Comparison of ENCODE assay signal across 11 cellular contexts in the genomic region with DNA sequence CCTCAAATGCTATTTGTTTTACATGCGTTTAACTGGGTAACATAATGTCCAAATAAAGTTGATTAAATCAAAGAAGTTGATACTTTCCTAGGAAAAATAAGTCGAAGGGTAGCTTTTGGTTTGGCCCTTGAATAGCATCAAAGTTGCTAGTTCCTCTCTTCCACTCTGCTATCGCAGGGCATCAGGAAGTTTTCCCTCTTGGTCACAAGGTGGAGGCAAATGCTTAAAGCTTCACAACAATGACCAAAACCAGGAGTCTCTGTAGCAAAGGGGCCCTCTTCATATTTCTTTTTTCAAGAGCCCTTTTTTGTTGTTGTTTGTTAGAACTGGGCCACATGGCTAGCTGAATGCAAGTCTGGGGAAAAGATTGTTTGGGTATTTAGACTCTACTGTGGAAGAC.
DNase-seq lines count a peak whose midpoint lies in the region; ATAC-seq and TF ChIP-seq lines count a peak whose summit lies in the region.
"Had no signal": no experiment of that assay in that cellular context is flagged by ENCODE, and none has a peak within 500 bp of the region (broad histone marks: within the 10 kb centered on the region; RNA-seq: fewer than 3 reads in every experiment).

No MANE protein-coding gene starts in this region.

- no peaks in the 10 kb centered on the region for H3K27me3 ChIP-seq in OCI-LY1 (ENCODE audit: insufficient read depth, low read length)
- H3K27me3 ChIP-seq in MG63 = no peaks in the 10 kb centered on the region

- H3K36me3 ChIP-seq in OCI-LY1 (ENCODE audit: insufficient read depth, low read length) = no peaks in the 10 kb centered on the region
- no peaks in the 10 kb centered on the region for H3K36me3 ChIP-seq in MG63
- H3K36me3 ChIP-seq: thoracic aorta had no signal

- no peaks in the 10 kb centered on the region for H4K20me1 ChIP-seq in OCI-LY1 (ENCODE audit: insufficient read depth, low read length)

- no peaks in the 10 kb centered on the region for H3K36me3 Mint-ChIP-seq in activated CD4-positive, alpha-beta memory T cell treated with anti-CD3 and anti-CD28 coated beads, Interleukin-2, amount 10 ng/mL, durations not matched to agents 7 days and 5 days (ENCODE audit: low read depth)
- H3K36me3 Mint-ChIP-seq in natural killer cell treated with Interleukin-12 subunit alpha and Interleukin-12 subunit beta and Interleukin-15 and Interleukin-18, amount 100 ng/mL, for 72 hours = peaks cover 4% of the 10 kb centered on the region

- no peak overlapping the region; the same call in 1 of the 2 replicates for H2AFZ ChIP-seq in OCI-LY1 (ENCODE audit: low read length)

- no peak overlapping the region for H3K9ac ChIP-seq in OCI-LY1 (ENCODE audit: low read length)

- H3K4me1 ChIP-seq in OCI-LY1 (ENCODE audit: insufficient read depth, low read length, severe bottlenecking) = no peaks in the 10 kb centered on the region
- H3K4me1 ChIP-seq: Caco-2 had no signal

- H3K4me3 Mint-ChIP-seq in activated CD4-positive, alpha-beta memory T cell treated with anti-CD3 and anti-CD28 coated beads, Interleukin-2, amount 10 ng/mL, durations not matched to agents 7 days and 5 days = no peak overlapping the region
- no peak overlapping the region for H3K4me3 Mint-ChIP-seq in natural killer cell treated with Interleukin-12 subunit alpha and Interleukin-12 subunit beta and Interleukin-15 and Interleukin-18, amount 100 ng/mL, for 72 hours

- H3K4me3 ChIP-seq in OCI-LY1 (ENCODE audit: low read depth, low read length, poor library complexity, severe bottlenecking) = no peak overlapping the region
- H3K4me3 ChIP-seq in MG63 = no peak overlapping the region
- H3K4me3 ChIP-seq: thoracic aorta had no signal

- H3K79me2 ChIP-seq in OCI-LY1 (ENCODE audit: insufficient read depth, low read length) = no peaks in the 10 kb centered on the region

- no peaks in the 10 kb centered on the region for H3K9me3 ChIP-seq in OCI-LY1 (ENCODE audit: low read length)
- H3K9me3 ChIP-seq in MG63 = no peaks in the 10 kb centered on the region
- H3K9me3 ChIP-seq: Caco-2, thoracic aorta had no signal

- H3K4me2 ChIP-seq in OCI-LY1 (ENCODE audit: low read length) = no peak overlapping the region

- no peaks in the 10 kb centered on the region for H3K4me1 Mint-ChIP-seq in activated CD4-positive, alpha-beta memory T cell treated with anti-CD3 and anti-CD28 coated beads, Interleukin-2, amount 10 ng/mL, durations not matched to agents 7 days and 5 days
- H3K4me1 Mint-ChIP-seq in natural killer cell treated with Interleukin-12 subunit alpha and Interleukin-12 subunit beta and Interleukin-15 and Interleukin-18, amount 100 ng/mL, for 72 hours (ENCODE audit: low read depth in 2 of 2) = no peaks in the 10 kb centered on the region

- no peak overlapping the region for H3K27ac ChIP-seq in OCI-LY1 (ENCODE audit: low read depth, low read length, poor library complexity, severe bottlenecking)
- H3K27ac ChIP-seq: thoracic aorta had no signal

- TF ChIP-seq CTCF in GM13976 (IDR thresholded peaks at IDR 0.05; ENCODE audit: borderline replicate concordance, control extremely low read depth, extremely low read depth, insufficient read depth, missing control alignments) (peak; percentile 14), OCI-LY1 (IDR thresholded peaks at IDR 0.05; ENCODE audit: low read length) (peak; percentile 6; the same call in 1 of the 2 replicates)

- peak; percentile 3 for DNase-seq in AG08395 (ENCODE audit: low spot score)
- DNase-seq in GM13976 (ENCODE audit: low spot score) = no peak
- peak; percentile 4 for DNase-seq in fibroblast of peridontal ligament (ENCODE audit: extremely low read depth)
- DNase-seq in activated CD4-positive, alpha-beta memory T cell treated with anti-CD3 and anti-CD28 coated beads, Interleukin-2, amount 10 ng/mL, durations not matched to agents 7 days and 5 days = no peak
- no peak for DNase-seq in natural killer cell treated with Interleukin-12 subunit alpha and Interleukin-12 subunit beta and Interleukin-15 and Interleukin-18, amount 100 ng/mL, for 72 hours (ENCODE audit: low spot score)
- DNase-seq in MG63 = no peak
- DNase-seq: Caco-2; stimulated activated CD4-positive, alpha-beta T cell treated with anti-CD3 and anti-CD28 coated beads, Interleukin-4, amount 100 ng/mL, for 4 hours had no signal

- POLR2A ChIA-PET in activated CD4-positive, alpha-beta memory T cell treated with anti-CD3 and anti-CD28 coated beads, Interleukin-2, amount 10 ng/mL, durations not matched to agents 7 days and 5 days (lab: Charles Lee) = no interaction called here

- no peaks in the 10 kb centered on the region for H3K27me3 Mint-ChIP-seq in activated CD4-positive, alpha-beta memory T cell treated with anti-CD3 and anti-CD28 coated beads, Interleukin-2, amount 10 ng/mL, durations not matched to agents 7 days and 5 days
- no peaks in the 10 kb centered on the region for H3K27me3 Mint-ChIP-seq in natural killer cell treated with Interleukin-12 subunit alpha and Interleukin-12 subunit beta and Interleukin-15 and Interleukin-18, amount 100 ng/mL, for 72 hours

- no peak for ATAC-seq in natural killer cell treated with Interleukin-12 subunit alpha and Interleukin-12 subunit beta and Interleukin-15 and Interleukin-18, amount 100 ng/mL, for 72 hours
- ATAC-seq in HG03457 (IDR thresholded peaks at IDR 0.05; ENCODE audit: unreplicated experiment) = no peak

- H3K9me3 Mint-ChIP-seq in activated CD4-positive, alpha-beta memory T cell treated with anti-CD3 and anti-CD28 coated beads, Interleukin-2, amount 10 ng/mL, durations not matched to agents 7 days and 5 days = no peaks in the 10 kb centered on the region
- H3K9me3 Mint-ChIP-seq in natural killer cell treated with Interleukin-12 subunit alpha and Interleukin-12 subunit beta and Interleukin-15 and Interleukin-18, amount 100 ng/mL, for 72 hours = peaks cover 5% of the 10 kb centered on the region

- H3K27ac Mint-ChIP-seq in activated CD4-positive, alpha-beta memory T cell treated with anti-CD3 and anti-CD28 coated beads, Interleukin-2, amount 10 ng/mL, durations not matched to agents 7 days and 5 days = no peak overlapping the region
- H3K27ac Mint-ChIP-seq in natural killer cell treated with Interleukin-12 subunit alpha and Interleukin-12 subunit beta and Interleukin-15 and Interleukin-18, amount 100 ng/mL, for 72 hours = no peak overlapping the region

- H3F3A ChIP-seq in OCI-LY1 (ENCODE audit: insufficient read depth, low read length) = no peaks in the 10 kb centered on the region

- in situ Hi-C loops in GM13976 (cut with MboI; ENCODE audit: low sequenced_read_pairs, unreplicated experiment) = no loop called here

- no peaks in the 10 kb centered on the region for H3K9me2 ChIP-seq in OCI-LY1 (ENCODE audit: low read depth, low read length)

- CTCF ChIA-PET in activated CD4-positive, alpha-beta memory T cell treated with anti-CD3 and anti-CD28 coated beads, Interleukin-2, amount 10 ng/mL, durations not matched to agents 7 days and 5 days (lab: Charles Lee) = no interaction called here

Comparison
In these comparisons a context has a peak if more than half of its experiments do, and no peak if none do; other contexts are left out.
1. DNase-seq: peak in AG08395 (single experiment) and fibroblast of peridontal ligament (single experiment); none in GM13976 (single experiment), activated CD4-positive, alpha-beta memory T cell treated with anti-CD3 and anti-CD28 coated beads, Interleukin-2, amount 10 ng/mL, durations not matched to agents 7 days and 5 days (single experiment), natural killer cell treated with Interleukin-12 subunit alpha and Interleukin-12 subunit beta and Interleukin-15 and Interleukin-18, amount 100 ng/mL, for 72 hours (single experiment) and MG63 (single experiment).